ENCODE assay signal across 8 cellular contexts in the genomic region with DNA sequence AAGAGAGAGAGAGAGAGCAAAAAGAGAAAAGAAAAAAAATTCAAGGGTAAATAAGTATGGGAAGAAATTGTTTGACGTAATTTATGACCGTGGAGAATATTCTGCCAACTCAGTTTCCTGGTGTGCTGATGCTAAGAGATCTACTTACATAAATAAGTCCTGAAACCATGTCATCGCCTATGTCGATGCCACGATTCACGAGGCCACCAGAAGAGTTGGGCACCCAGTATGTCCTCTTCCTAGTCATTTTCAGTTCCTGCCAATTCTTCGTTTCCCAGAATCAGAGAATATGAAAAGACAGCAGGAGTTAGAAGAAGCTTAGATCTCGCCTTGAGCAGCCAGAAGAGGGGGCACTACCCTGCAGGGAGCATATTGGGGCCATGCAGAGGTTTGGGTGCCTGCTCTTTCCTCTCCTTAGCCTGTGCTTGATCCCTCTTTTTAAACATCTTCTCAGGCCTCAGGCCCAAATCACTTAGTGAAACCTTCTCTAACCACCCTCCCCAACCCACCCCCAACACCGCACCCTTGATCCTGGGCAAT. TPM values are rescaled to one million over a fixed set of nuclear protein-coding genes. Genes with fewer than 3 reads are reported as not detected.
A peak's percentile ranks its signal among the peaks of the same experiment; 100 is the strongest.
DNase-seq lines count a peak whose midpoint lies in the region; ATAC-seq and TF ChIP-seq lines count a peak whose summit lies in the region.

No MANE protein-coding gene starts in this region.

- peaks cover 11% of the 10 kb centered on the region for H3K27me3 Mint-ChIP-seq in dendritic cell treated with granulocyte-macrophage colony-stimulating factor and Interleukin-4, amounts not matched to agents 40 ng/mL and 50 ng/mL, for 4 days
- H3K27me3 Mint-ChIP-seq in neural progenitor cell (ENCODE audit: insufficient read depth, low read depth): peaks cover 7% of the 10 kb centered on the region

- H3K4me2 ChIP-seq in SK-N-SH (no peak overlapping the region), neural progenitor cell (no peak overlapping the region)

- H3K79me2 ChIP-seq in SK-N-SH (ENCODE audit: insufficient read depth) (no peaks in the 10 kb centered on the region), neural progenitor cell (ENCODE audit: low read depth) (no peaks in the 10 kb centered on the region)

- no peak overlapping the region for H2AFZ ChIP-seq in SK-N-SH (ENCODE audit: low read depth)
- H2AFZ ChIP-seq in neural progenitor cell (replicated peaks): peak overlapping the region; percentile 59

- H3K36me3 Mint-ChIP-seq in dendritic cell treated with granulocyte-macrophage colony-stimulating factor and Interleukin-4, amounts not matched to agents 40 ng/mL and 50 ng/mL, for 4 days (ENCODE audit: low read depth): no peaks in the 10 kb centered on the region
- H3K36me3 Mint-ChIP-seq in neural progenitor cell: no peaks in the 10 kb centered on the region

- H3K27me3 ChIP-seq in heart left ventricle: no peaks in the 10 kb centered on the region
- no peaks in the 10 kb centered on the region for H3K27me3 ChIP-seq in SK-N-SH (ENCODE audit: insufficient read depth)
- H3K27me3 ChIP-seq in neural progenitor cell: no peaks in the 10 kb centered on the region

- DNase-seq in heart left ventricle (no peak), left ventricle myocardium superior (no peak), SK-N-SH (peak; percentile 45), neural progenitor cell (ENCODE audit: low spot score) (peak; percentile 58)

- WGBS in heart left ventricle, 4 donors: 71 to 76% (median 73%) methylated on average over 9 of the region's 9 CpGs
- 70% methylated on average over 9 of the region's 9 CpGs for WGBS in SK-N-SH (ENCODE audit: low lambda C conversion rate)

- no peak for TF ChIP-seq EP300 in SK-N-SH (IDR thresholded peaks at IDR 0.05; ENCODE audit: borderline replicate concordance in 1 of 2, low read depth in 1 of 2, low read length in 1 of 2)

- peak; percentile 52 for TF ChIP-seq RAD21 in SK-N-SH (IDR thresholded peaks at IDR 0.05; ENCODE audit: low read length)

- no peaks in the 10 kb centered on the region for H3K9me2 ChIP-seq in SK-N-SH

- H3K4me3 Mint-ChIP-seq in dendritic cell treated with granulocyte-macrophage colony-stimulating factor and Interleukin-4, amounts not matched to agents 40 ng/mL and 50 ng/mL, for 4 days: no peak overlapping the region
- no peak overlapping the region for H3K4me3 Mint-ChIP-seq in neural progenitor cell

- POLR2A ChIA-PET in SK-N-SH (lab: Yijun Ruan, JAX): no interaction called here

- H3K4me1 ChIP-seq in heart left ventricle: peaks cover 0 to 10% (median 0%) of the 10 kb centered on the region in 12 donors
- no peaks in the 10 kb centered on the region for H3K4me1 ChIP-seq in SK-N-SH (ENCODE audit: control insufficient read depth in 1 of 2, insufficient read depth in 2 of 2, low read depth in 1 of 2, low read length in 1 of 2)
- no peaks in the 10 kb centered on the region for H3K4me1 ChIP-seq in neural progenitor cell

- H3K9me3 Mint-ChIP-seq in dendritic cell treated with granulocyte-macrophage colony-stimulating factor and Interleukin-4, amounts not matched to agents 40 ng/mL and 50 ng/mL, for 4 days: no peaks in the 10 kb centered on the region
- no peaks in the 10 kb centered on the region for H3K9me3 Mint-ChIP-seq in neural progenitor cell

- H3K27ac ChIP-seq in heart left ventricle: no peak overlapping the region
- H3K27ac ChIP-seq in SK-N-SH (ENCODE audit: low read depth in 2 of 2, low read length in 1 of 2): no peak overlapping the region
- no peak overlapping the region for H3K27ac ChIP-seq in neural progenitor cell

- ATAC-seq in heart left ventricle (peak in 2 of 4 donors; percentile 53 to 65), left ventricle myocardium superior (no peak), HG03097 (IDR thresholded peaks at IDR 0.05; ENCODE audit: low FRiP score, unreplicated experiment) (peak; percentile 51), HG03045 (IDR thresholded peaks at IDR 0.05; ENCODE audit: unreplicated experiment) (no peak), HG03175 (IDR thresholded peaks at IDR 0.05; ENCODE audit: unreplicated experiment) (no peak)

- H3F3A ChIP-seq in SK-N-SH (replicated peaks; ENCODE audit: insufficient read depth) (no peaks in the 10 kb centered on the region), neural progenitor cell (ENCODE audit: low read depth) (no peaks in the 10 kb centered on the region)

- peak in 8 of 12 donors; percentile 21 to 48 (median 33) for TF ChIP-seq CTCF in heart left ventricle (IDR thresholded peaks at IDR 0.05)
- TF ChIP-seq CTCF in SK-N-SH (IDR thresholded peaks at IDR 0.05): peak; percentile 44
- peak; percentile 67 for TF ChIP-seq CTCF in neural progenitor cell (IDR thresholded peaks at IDR 0.05)

- CTCF ChIA-PET in SK-N-SH (lab: Yijun Ruan, JAX): interaction anchor here (1.4 to 2.4 kb wide), 4 partner anchors 310 to 398 kb away, joined by 4 to 24 read pairs (median 12); no protein-coding TSS in a partner anchor

- no peak overlapping the region for H3K4me3 ChIP-seq in heart left ventricle
- no peak overlapping the region for H3K4me3 ChIP-seq in SK-N-SH (ENCODE audit: low read depth in 2 of 2, low read length in 1 of 2)
- H3K4me3 ChIP-seq in neural progenitor cell: no peak overlapping the region

- TF ChIP-seq POLR2A in heart left ventricle (IDR thresholded peaks at IDR 0.05): no peak

- peak overlapping the region; percentile 74 for H3K27ac Mint-ChIP-seq in dendritic cell treated with granulocyte-macrophage colony-stimulating factor and Interleukin-4, amounts not matched to agents 40 ng/mL and 50 ng/mL, for 4 days
- no peak overlapping the region for H3K27ac Mint-ChIP-seq in neural progenitor cell

- H3K9me3 ChIP-seq in heart left ventricle (no peaks in the 10 kb centered on the region), SK-N-SH (no peaks in the 10 kb centered on the region), neural progenitor cell (ENCODE audit: low read depth) (no peaks in the 10 kb centered on the region)

- peaks cover 8% of the 10 kb centered on the region for H3K4me1 Mint-ChIP-seq in dendritic cell treated with granulocyte-macrophage colony-stimulating factor and Interleukin-4, amounts not matched to agents 40 ng/mL and 50 ng/mL, for 4 days (ENCODE audit: low read depth)
- H3K4me1 Mint-ChIP-seq in neural progenitor cell: no peaks in the 10 kb centered on the region

- no peaks in the 10 kb centered on the region for H3K36me3 ChIP-seq in heart left ventricle
- H3K36me3 ChIP-seq in SK-N-SH (replicated peaks in 1 of 2; ENCODE audit: control insufficient read depth in 1 of 2, insufficient read depth in 2 of 2, low read length in 1 of 2): no peaks in the 10 kb centered on the region
- no peaks in the 10 kb centered on the region for H3K36me3 ChIP-seq in neural progenitor cell

- H4K20me1 ChIP-seq in SK-N-SH (ENCODE audit: insufficient read depth) (no peaks in the 10 kb centered on the region), neural progenitor cell (ENCODE audit: low read depth) (no peaks in the 10 kb centered on the region)

- intact Hi-C loops in heart left ventricle (cut with DNase I): loop anchor here in 8 of 10 donors (5.0 to 10.0 kb wide), 4 partner anchors 313 to 401 kb away; no protein-coding TSS in a partner anchor
- intact Hi-C loops in left ventricle myocardium superior (cut with micrococcal nuclease): no loop called here
- intact Hi-C loops in dendritic cell treated with granulocyte-macrophage colony-stimulating factor and Interleukin-4, amounts not matched to agents 40 ng/mL and 50 ng/mL, for 4 days (cut with micrococcal nuclease): loop anchor here (2.0 kb wide), 1 partner anchor 399 kb away; no protein-coding TSS in a partner anchor

- H3K9ac ChIP-seq in SK-N-SH: no peak overlapping the region
- H3K9ac ChIP-seq in neural progenitor cell: no peak overlapping the region

TF ChIP-seq in SK-N-SH, 30 proteins besides CTCF, POLR2A, EP300 and RAD21:
- TF ChIP-seq SMC3 (IDR thresholded peaks at IDR 0.05; ENCODE audit: low read depth, low read length): peak; percentile 32
- no peak for TF ChIP-seq ELF1 (IDR thresholded peaks at IDR 0.05)

RNA-seq across cellular contexts. Expression of gene LONP2, which starts 12.4 kb away (rescaled TPM):
- total RNA-seq in heart left ventricle: 10 to 100 TPM; 42.8 to 87.4 (median 69.3) TPM
- polyA plus RNA-seq in heart left ventricle: 10 to 100 TPM; 24.8 to 30.5 TPM
- 74.2 TPM for total RNA-seq in left ventricle myocardium superior
- polyA plus RNA-seq in SK-N-SH (2012; rRNA removed): 22.4 and 34.8 TPM in 2 replicates
- 16.7 and 20.3 TPM in 2 replicates for polyA plus RNA-seq in SK-N-SH (2012; cell fraction: cytosol; rRNA removed)
- polyA plus RNA-seq in SK-N-SH (2012; cell fraction: nucleus; rRNA removed): 55.9 and 88.0 TPM in 2 replicates
- total RNA-seq in neural progenitor cell (ENCODE audit: low replicate concordance): 27.8 and 30.6 TPM in 2 replicates

RNA-seq across cellular contexts. Expression of gene ABCC11, which starts 15.6 kb away (rescaled TPM):
- under 1 TPM in 4 of 9 donors, not detected in 5; 0.16 to 0.48 (median 0.26) TPM for total RNA-seq in heart left ventricle
- polyA plus RNA-seq in heart left ventricle: under 1 TPM in 1 of 2 donors, not detected in 1; 0.03 TPM
- total RNA-seq in left ventricle myocardium superior: not detected
- polyA plus RNA-seq in SK-N-SH (2012; rRNA removed): 0.07 and 0.16 TPM in 2 replicates
- polyA plus RNA-seq in SK-N-SH (2012; cell fraction: cytosol; rRNA removed): 0.05 and 0.14 TPM in 2 replicates
- polyA plus RNA-seq in SK-N-SH (2012; cell fraction: nucleus; rRNA removed): 0.08 and 0.11 TPM in 2 replicates
- 0.09 TPM in 1 of 2 replicates, not detected in the other for total RNA-seq in neural progenitor cell (ENCODE audit: low replicate concordance)

Comparison
In these comparisons a context has a peak if more than half of its experiments do, and no peak if none do; other contexts are left out.
1. DNase-seq: peak in SK-N-SH (single experiment) and neural progenitor cell (single experiment); none in heart left ventricle (0 of 5) and left ventricle myocardium superior (single experiment).
2. Peak in every context shown above with its lines, with median percentiles within 50 percentile points of each other: CTCF ChIP-seq.